In the genomic region with DNA sequence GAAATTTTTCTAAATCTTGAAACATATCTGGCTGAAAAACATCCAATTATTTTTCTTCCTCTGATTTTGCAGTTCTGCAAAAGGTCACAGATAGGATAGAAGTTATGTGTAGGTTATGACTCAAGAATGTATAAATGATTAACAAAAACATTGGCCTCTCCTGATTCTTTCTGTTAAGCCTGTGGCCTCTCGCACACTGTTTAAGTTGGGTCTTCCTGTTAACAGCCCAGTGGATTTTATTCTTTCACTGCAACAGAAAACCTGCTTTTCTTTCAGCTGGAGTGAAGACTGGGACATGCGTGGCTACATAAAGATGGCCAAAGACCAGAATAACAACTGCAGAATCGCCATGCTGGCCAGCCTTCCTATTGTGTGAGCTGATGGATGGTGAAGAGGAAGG, we compare ENCODE assay signal across 20 cellular contexts. TPM values are rescaled to one million over a fixed set of nuclear protein-coding genes. Genes with fewer than 3 reads are reported as not detected.
"Had no signal": no experiment of that assay in that cellular context is flagged by ENCODE, and none has a peak within 500 bp of the region (broad histone marks: within the 10 kb centered on the region; RNA-seq: fewer than 3 reads in every experiment).

No MANE protein-coding gene starts in this region.

- FAIRE-seq: colon, endometrium had no signal

- DNase-seq: activated CD4-positive, alpha-beta memory T cell treated with anti-CD3 and anti-CD28 coated beads, Interleukin-2, amount 10 ng/mL, durations not matched to agents 7 days and 5 days; activated CD4-positive, alpha-beta T cell treated with anti-CD3 and anti-CD28 coated beads for 36 hours; activated effector memory CD4-positive, alpha-beta T cell treated with anti-CD3 and anti-CD28 coated beads, Interleukin-2, amount 50 U/mL, for 16 hours; activated T-cell treated with anti-CD3 and anti-CD28 coated beads, Interleukin-2, amount 50 U/mL, for 24 hours; left cardiac atrium; midbrain; retina; stimulated activated CD4-positive, alpha-beta T cell treated with anti-CD3 and anti-CD28 coated beads, Interleukin-4, amount 100 ng/mL, for 24 hours; stimulated activated naive CD4-positive, alpha-beta T cell; T-helper 17 cell had no signal

- ATAC-seq: activated CD4-positive, alpha-beta T cell treated with anti-CD3 and anti-CD28 coated beads for 36 hours; left cardiac atrium; T-helper 17 cell had no signal

RNA-seq across cellular contexts. Expression of a gene that starts 17.1 kb away (rescaled TPM):
- total RNA-seq: activated CD4-positive, alpha-beta memory T cell treated with anti-CD3 and anti-CD28 coated beads, Interleukin-2, amount 10 ng/mL, durations not matched to agents 7 days and 5 days; activated CD4-positive, alpha-beta T cell treated with anti-CD3 and anti-CD28 coated beads for 36 hours; cardiac muscle cell; esophagus muscularis mucosa; fibroblast of villous mesenchyme; glomerular endothelial cell; left cardiac atrium; lung; skeletal muscle tissue; subcutaneous adipose tissue; T-helper 17 cell; tibial nerve had no signal

RNA-seq across cellular contexts. Expression of a gene that starts 52.1 kb away (rescaled TPM):
- total RNA-seq: activated CD4-positive, alpha-beta memory T cell treated with anti-CD3 and anti-CD28 coated beads, Interleukin-2, amount 10 ng/mL, durations not matched to agents 7 days and 5 days; activated CD4-positive, alpha-beta T cell treated with anti-CD3 and anti-CD28 coated beads for 36 hours; cardiac muscle cell; esophagus muscularis mucosa; fibroblast of villous mesenchyme; glomerular endothelial cell; left cardiac atrium; lung; skeletal muscle tissue; subcutaneous adipose tissue; T-helper 17 cell; tibial nerve had no signal
